Comparison of ENCODE assay signal across 1 cellular context in the genomic region with DNA sequence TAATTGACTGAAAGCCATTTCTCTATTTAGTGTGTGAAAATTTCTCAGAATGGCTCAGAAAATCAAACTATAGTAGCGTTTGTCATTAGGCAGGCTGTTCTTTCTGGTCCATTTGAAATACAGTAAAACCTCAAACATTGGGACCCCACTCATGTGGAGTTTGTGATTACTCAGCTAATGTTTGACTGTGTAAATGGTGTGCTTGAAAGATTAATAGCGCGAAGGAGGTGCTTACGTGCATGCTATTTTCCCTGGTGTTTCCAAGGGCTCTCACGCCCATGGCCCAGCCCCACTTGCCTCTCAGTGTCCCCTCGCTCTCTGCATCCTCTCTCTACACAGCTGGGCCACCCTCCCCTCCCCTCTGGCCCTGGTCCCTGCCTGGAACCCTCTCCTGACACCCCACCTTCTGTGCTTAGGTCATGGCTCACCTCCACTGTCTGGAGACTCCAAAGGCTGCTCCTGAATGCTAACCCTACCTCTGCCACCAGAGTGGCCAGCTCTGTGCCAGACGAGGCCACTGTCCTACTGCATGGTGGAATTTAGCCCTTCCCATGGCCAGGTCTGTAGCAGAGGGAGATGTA.
TF ChIP-seq lines count a peak whose summit lies in the region.

No MANE protein-coding gene starts in this region.

TF ChIP-seq in K562, 482 proteins besides CTCF, POLR2A, EP300 and RAD21 (continued from another document):
- TF ChIP-seq ZNF395 (CRISPR knock-in tag; IDR thresholded peaks at IDR 0.05) (no peak), JUNB (CRISPR knock-in tag; conservative IDR thresholded peaks at IDR 0.05) (no peak), ZNF316 (IDR thresholded peaks at IDR 0.05) (peak; percentile 22; the same call in 1 of the 2 replicates), FOXM1 (IDR thresholded peaks at IDR 0.05; ENCODE audit: low read depth) (no peak), FOXM1 (CRISPR knock-in tag; IDR thresholded peaks at IDR 0.05; ENCODE audit: low read depth) (no peak), RBM17 (IDR thresholded peaks at IDR 0.05; ENCODE audit: borderline replicate concordance, low read depth, low read length) (no peak), SNIP1 (IDR thresholded peaks at IDR 0.05; ENCODE audit: low read depth) (no peak), TCF3 (CRISPR knock-in tag; IDR thresholded peaks at IDR 0.05) (no peak)
TF ChIP-seq in K562: peak in this region for 1.
